In the genomic region with DNA sequence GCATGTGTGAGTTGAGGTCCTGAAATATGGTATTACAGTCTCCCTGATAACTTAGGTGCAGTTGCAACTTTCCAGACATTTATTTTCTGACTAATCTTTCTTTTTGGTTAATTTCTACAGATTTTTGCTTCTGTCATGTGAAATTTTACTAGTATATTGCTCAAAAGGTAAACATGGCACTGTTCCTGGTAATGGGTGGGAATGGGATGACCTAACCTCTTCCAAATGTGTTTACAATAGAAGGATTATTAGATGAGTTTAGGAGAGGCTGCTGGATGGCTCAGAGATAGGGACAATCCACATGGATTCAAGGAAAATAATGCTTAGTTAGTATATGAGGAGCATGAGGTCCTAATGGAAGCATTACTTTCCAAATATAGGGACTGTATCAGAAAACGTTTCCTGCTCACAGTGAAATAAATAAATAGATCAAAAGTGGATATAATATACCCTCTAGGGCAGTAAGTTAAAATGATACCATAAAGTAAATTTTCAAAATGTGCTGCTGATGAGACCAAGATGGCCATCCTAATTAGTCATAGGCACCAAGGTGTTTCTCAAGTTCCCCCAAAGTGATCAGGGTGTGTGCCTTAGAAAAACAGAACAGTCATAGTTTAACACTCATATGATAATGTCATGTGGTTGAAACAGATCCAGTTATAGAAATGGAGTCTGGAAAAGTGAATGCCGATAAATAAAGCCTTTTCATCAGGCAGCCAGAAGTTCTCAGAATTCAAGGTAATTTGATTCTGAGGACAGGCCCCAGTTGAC, we compare ENCODE assay signal across 13 cellular contexts.
DNase-seq lines count a peak whose midpoint lies in the region; ATAC-seq and TF ChIP-seq lines count a peak whose summit lies in the region.
"Had no signal": no experiment of that assay in that cellular context is flagged by ENCODE, and none has a peak within 500 bp of the region (broad histone marks: within the 10 kb centered on the region; RNA-seq: fewer than 3 reads in every experiment).

No MANE protein-coding gene starts in this region.

- CTCF ChIA-PET in naive thymus-derived CD4-positive, alpha-beta T cell (lab: Charles Lee): no interaction called here

- H3K9me3 ChIP-seq in esophagus squamous epithelium: no peaks in the 10 kb centered on the region
- H3K9me3 ChIP-seq in naive thymus-derived CD4-positive, alpha-beta T cell (ENCODE audit: control insufficient read depth in 2 of 3, low read length in 3 of 3): no peaks in the 10 kb centered on the region

- no peaks in the 10 kb centered on the region for H3K27me3 ChIP-seq in esophagus squamous epithelium
- no peaks in the 10 kb centered on the region for H3K27me3 ChIP-seq in naive thymus-derived CD4-positive, alpha-beta T cell (ENCODE audit: control insufficient read depth in 2 of 2, insufficient read depth in 2 of 2, low read length in 2 of 2)

- H3K36me3 Mint-ChIP-seq in naive B cell: no peaks in the 10 kb centered on the region
- H3K36me3 Mint-ChIP-seq in naive thymus-derived CD4-positive, alpha-beta T cell: peaks cover 0 to 1% (median 0%) of the 10 kb centered on the region in 5 donors
- H3K36me3 Mint-ChIP-seq: activated naive CD8-positive, alpha-beta T cell treated with anti-CD3 and anti-CD28 coated beads for 36 hours had no signal

- H3K27ac Mint-ChIP-seq in naive B cell: peak overlapping the region; percentile 43 to 94 (median 81)
- H3K27ac Mint-ChIP-seq in naive thymus-derived CD4-positive, alpha-beta T cell: no peak overlapping the region
- H3K27ac Mint-ChIP-seq: activated naive CD8-positive, alpha-beta T cell treated with anti-CD3 and anti-CD28 coated beads for 36 hours had no signal

- intact Hi-C loops in esophagus squamous epithelium (cut with DNase I): no loop called here
- intact Hi-C loops in naive thymus-derived CD4-positive, alpha-beta T cell (cut with micrococcal nuclease): no loop called here

- H3K9me3 Mint-ChIP-seq in naive B cell: peaks cover 0 to 2% (median 0%) of the 10 kb centered on the region in 7 donors
- no peaks in the 10 kb centered on the region for H3K9me3 Mint-ChIP-seq in naive thymus-derived CD4-positive, alpha-beta T cell

- 64 to 77% methylated on average over 2 of the region's 2 CpGs for WGBS in esophagus squamous epithelium, 2 donors

- no peaks in the 10 kb centered on the region for H3K36me3 ChIP-seq in esophagus squamous epithelium
- H3K36me3 ChIP-seq in naive thymus-derived CD4-positive, alpha-beta T cell (ENCODE audit: control insufficient read depth in 2 of 3, insufficient read depth in 3 of 3, low read length in 3 of 3): no peaks in the 10 kb centered on the region

- TF ChIP-seq CTCF in cardiac fibroblast (IDR thresholded peaks at IDR 0.05; ENCODE audit: low read depth, low read length): no peak
- TF ChIP-seq CTCF in esophagus squamous epithelium (IDR thresholded peaks at IDR 0.05): no peak

- ATAC-seq in GM18502 (IDR thresholded peaks at IDR 0.05; ENCODE audit: poor library complexity, unreplicated experiment): peak; percentile 41
- peak in 1 of 2 donors; percentile 14 for ATAC-seq in naive B cell (ENCODE audit: low read depth in 2 of 2)
- no peak for ATAC-seq in naive thymus-derived CD4-positive, alpha-beta T cell

- peak overlapping the region in 6 of 8 donors; percentile 2 to 69 (median 28) for H3K4me3 Mint-ChIP-seq in naive B cell
- H3K4me3 Mint-ChIP-seq in naive thymus-derived CD4-positive, alpha-beta T cell: no peak overlapping the region
- H3K4me3 Mint-ChIP-seq: activated naive CD8-positive, alpha-beta T cell treated with anti-CD3 and anti-CD28 coated beads for 36 hours had no signal

- H3K27me3 Mint-ChIP-seq in naive B cell: no peaks in the 10 kb centered on the region
- H3K27me3 Mint-ChIP-seq in naive thymus-derived CD4-positive, alpha-beta T cell: peaks cover 0 to 33% (median 3%) of the 10 kb centered on the region in 5 donors

- POLR2A ChIA-PET in naive thymus-derived CD4-positive, alpha-beta T cell (lab: Charles Lee): no interaction called here

- no peaks in the 10 kb centered on the region for H3K4me1 ChIP-seq in esophagus squamous epithelium
- no peaks in the 10 kb centered on the region for H3K4me1 ChIP-seq in naive thymus-derived CD4-positive, alpha-beta T cell (ENCODE audit: control insufficient read depth in 2 of 2, insufficient read depth in 2 of 2, low read length in 2 of 2)

- H3K4me1 Mint-ChIP-seq in naive B cell: peaks cover 29 to 71% (median 40%) of the 10 kb centered on the region in 3 donors
- peaks cover 0 to 7% (median 0%) of the 10 kb centered on the region in 7 donors for H3K4me1 Mint-ChIP-seq in naive thymus-derived CD4-positive, alpha-beta T cell

- H3K4me3 ChIP-seq in cardiac fibroblast (replicated peaks in 1 of 2; ENCODE audit: low read depth in 2 of 2, low read length in 2 of 2): no peak overlapping the region
- H3K4me3 ChIP-seq in esophagus squamous epithelium: no peak overlapping the region
- H3K4me3 ChIP-seq in naive thymus-derived CD4-positive, alpha-beta T cell (ENCODE audit: low read length): no peak overlapping the region

- H3K27ac ChIP-seq in esophagus squamous epithelium: no peak overlapping the region
- H3K27ac ChIP-seq in naive thymus-derived CD4-positive, alpha-beta T cell (ENCODE audit: low read depth, low read length): no peak overlapping the region

- no peak for TF ChIP-seq POLR2A in esophagus squamous epithelium (IDR thresholded peaks at IDR 0.05)

- peak; percentile 28 for DNase-seq in HuH-7 (ENCODE audit: low spot score)
- DNase-seq in cardiac fibroblast (ENCODE audit: low read depth in 2 of 2): peak; percentile 33 to 82
- DNase-seq in naive B cell: no peak
- no peak for DNase-seq in esophagus squamous epithelium (lab: John Stamatoyannopoulos, UW)
- no peak for DNase-seq in activated gamma-delta T cell treated with Interleukin-2 at 50 U/mL for 16 hours
- DNase-seq in NCI-H1436 treated with DMSO at 0.1 percent for 48 hours (lab: John Stamatoyannopoulos, UW): no peak
- DNase-seq in naive thymus-derived CD4-positive, alpha-beta T cell: no peak
- DNase-seq: activated CD4-positive, alpha-beta T cell treated with anti-CD3 and anti-CD28 coated beads, Interleukin-2, amount 50 U/mL, for 4 hours; activated naive CD8-positive, alpha-beta T cell treated with anti-CD3 and anti-CD28 coated beads for 36 hours; effector CD8-positive, alpha-beta T cell; NCI-H1092; NCI-H526 treated with DMSO at 0.1 percent for 48 hours had no signal

Comparison
In these comparisons a context has a peak if more than half of its experiments do, and no peak if none do; other contexts are left out.
1. DNase-seq: peak in HuH-7 (single experiment) and cardiac fibroblast (2 of 2); none in naive B cell (single experiment), esophagus squamous epithelium (single experiment), activated gamma-delta T cell treated with Interleukin-2 at 50 U/mL for 16 hours (single experiment), NCI-H1436 treated with DMSO at 0.1 percent for 48 hours (single experiment) and naive thymus-derived CD4-positive, alpha-beta T cell (0 of 9).
2. H3K27ac Mint-ChIP-seq: peak in naive B cell (6 of 6); none in naive thymus-derived CD4-positive, alpha-beta T cell (0 of 9).
3. H3K4me3 Mint-ChIP-seq: peak in naive B cell (6 of 8); none in naive thymus-derived CD4-positive, alpha-beta T cell (0 of 10).